In genomic region chrX:121871122-121871521, GRCh38 we compare ENCODE assay signal across 8 cellular contexts.
"Had no signal": no experiment of that assay in that cellular context is flagged by ENCODE, and none has a peak within 500 bp of the region (broad histone marks: within the 10 kb centered on the region; RNA-seq: fewer than 3 reads in every experiment).

No MANE protein-coding gene starts in this region.

- H3K4me3 Mint-ChIP-seq: GM23338, H9, IgD-negative memory B cell had no signal

- H3K27ac ChIP-seq: HL-60, KMS-11 had no signal

- DNase-seq: H9, HCEC 1CT, KBM-7 had no signal

- H3K36me3 Mint-ChIP-seq: IgD-negative memory B cell had no signal

- H3K27ac Mint-ChIP-seq: GM23338, H9, IgD-negative memory B cell had no signal

- ATAC-seq: GM23338, HepG2 had no signal

- H3K9me3 Mint-ChIP-seq: GM23338, IgD-negative memory B cell had no signal

- H3K4me3 ChIP-seq: GM23338 had no signal

- H3K27me3 Mint-ChIP-seq: IgD-negative memory B cell had no signal

- H3K4me1 Mint-ChIP-seq: GM23338, H9, IgD-negative memory B cell had no signal
